Comparison of ENCODE assay signal across 8 cellular contexts in genomic region chr7:36207451-36208291, GRCh38. TPM values are rescaled to one million over a fixed set of nuclear protein-coding genes. Genes with fewer than 3 reads are reported as not detected.
DNase-seq lines count a peak whose midpoint lies in the region; ATAC-seq, FAIRE-seq and TF ChIP-seq lines count a peak whose summit lies in the region.

No MANE protein-coding gene starts in this region.

- no peak overlapping the region for H3K27ac Mint-ChIP-seq in osteocyte (ENCODE audit: unreplicated experiment)

- H3K9me3 ChIP-seq in left lung (no peaks in the 10 kb centered on the region), thymus (ENCODE audit: control insufficient read depth) (no peaks in the 10 kb centered on the region)

- peak; percentile 22; the same call in 1 of the 2 replicates for TF ChIP-seq CTCF in AG10803 (conservative IDR thresholded peaks at IDR 0.05; ENCODE audit: low read length)
- TF ChIP-seq CTCF in bronchial epithelial cell (IDR thresholded peaks at IDR 0.05; ENCODE audit: insufficient read depth, low read length, severe bottlenecking): no peak
- peak in 1 of 2 donors; percentile 40 for TF ChIP-seq CTCF in left lung (IDR thresholded peaks at IDR 0.05)
- no peak for TF ChIP-seq CTCF in osteocyte (IDR thresholded peaks at IDR 0.05)

- intact Hi-C loops in left lung (cut with DNase I): no loop called here

- H3K27me3 ChIP-seq in bronchial epithelial cell (ENCODE audit: control insufficient read depth, insufficient read depth, low read length) (no peaks in the 10 kb centered on the region), left lung (no peaks in the 10 kb centered on the region), thymus (ENCODE audit: control insufficient read depth, insufficient read depth) (no peaks in the 10 kb centered on the region)

- no peak overlapping the region for H3K4me3 Mint-ChIP-seq in osteocyte (ENCODE audit: unreplicated experiment)

- peak; percentile 84 for ATAC-seq in left lung
- ATAC-seq in HG03354 (IDR thresholded peaks at IDR 0.05; ENCODE audit: poor library complexity, severe bottlenecking, unreplicated experiment): no peak
- no peak for ATAC-seq in HG03442 (IDR thresholded peaks at IDR 0.05; ENCODE audit: unreplicated experiment)

- no peaks in the 10 kb centered on the region for H3K9me3 Mint-ChIP-seq in osteocyte (ENCODE audit: unreplicated experiment)

- no peaks in the 10 kb centered on the region for H3K36me3 Mint-ChIP-seq in osteocyte (ENCODE audit: unreplicated experiment)

- peak; percentile 78 for DNase-seq in AG10803 (ENCODE audit: low read depth)
- DNase-seq in M059J (ENCODE audit: low read depth): peak; percentile 96
- peak; percentile 80 for DNase-seq in bronchial epithelial cell (ENCODE audit: low read depth)
- peak; percentile 74 to 83 for DNase-seq in left lung
- DNase-seq in osteocyte (ENCODE audit: extremely low spot score, unreplicated experiment): no peak

- peaks cover 21% of the 10 kb centered on the region for H3K4me1 Mint-ChIP-seq in osteocyte (ENCODE audit: unreplicated experiment)

- H3K4me1 ChIP-seq in left lung (peaks cover 21 to 42% of the 10 kb centered on the region in 2 donors), thymus (ENCODE audit: control insufficient read depth, insufficient read depth, low read length) (peaks cover 56% of the 10 kb centered on the region)

- no peak overlapping the region for H3K4me3 ChIP-seq in AG10803 (ENCODE audit: low read length)
- no peak overlapping the region for H3K4me3 ChIP-seq in bronchial epithelial cell (ENCODE audit: low read depth, low read length)
- no peak overlapping the region for H3K4me3 ChIP-seq in left lung
- H3K4me3 ChIP-seq in thymus (ENCODE audit: low read length): no peak overlapping the region

- no peak for FAIRE-seq in bronchial epithelial cell (lab: Jason Lieb, UNC)

- no peaks in the 10 kb centered on the region for H3K36me3 ChIP-seq in bronchial epithelial cell (ENCODE audit: control insufficient read depth, insufficient read depth, low read length)
- no peaks in the 10 kb centered on the region for H3K36me3 ChIP-seq in left lung
- no peaks in the 10 kb centered on the region for H3K36me3 ChIP-seq in thymus (ENCODE audit: control insufficient read depth, insufficient read depth)

- WGBS in thymus: 34% methylated on average over 10 of the region's 10 CpGs

- H3K27ac ChIP-seq in left lung (peak overlapping the region; percentile 60 to 71), thymus (ENCODE audit: low read depth) (peak overlapping the region; percentile 62)

- H3K27me3 Mint-ChIP-seq in osteocyte (ENCODE audit: unreplicated experiment): peaks cover 5% of the 10 kb centered on the region

RNA-seq across cellular contexts. Expression of gene EEPD1, which starts 54.6 kb away (rescaled TPM):
- 12.3 and 24.3 TPM in 2 replicates for total RNA-seq in M059J (2014; rRNA removed; shearing (Covaris generic))
- total RNA-seq in bronchial epithelial cell (2.3 and 2.9 TPM in 2 replicates), left lung (10 to 100 TPM in 1 of 2 donors, 1 to 10 TPM in 1; 7.8 to 11.8 TPM), osteocyte (1.3 and 1.4 TPM in 2 replicates)
- 16.9 TPM for polyA plus RNA-seq in thymus
